Comparison of ENCODE assay signal across 15 cellular contexts in the genomic region with DNA sequence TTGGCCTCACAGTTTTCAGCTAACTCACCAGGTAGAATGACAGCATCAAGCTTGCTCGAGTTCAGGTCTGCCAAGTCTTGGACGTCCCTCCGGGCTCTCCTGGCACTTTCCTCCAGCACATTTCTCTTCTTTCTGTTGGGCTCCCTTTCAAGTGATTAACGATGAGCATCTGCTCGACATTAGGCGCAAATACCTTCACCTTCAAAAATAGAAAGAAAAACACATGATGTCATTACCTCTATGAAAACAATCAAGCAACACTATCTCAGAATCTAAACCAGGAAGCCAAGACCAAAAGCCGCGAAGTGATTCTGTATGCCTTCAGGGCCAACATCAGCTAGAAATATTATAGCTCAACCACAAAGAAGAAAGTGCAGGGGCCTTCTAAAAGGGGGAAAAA. TPM values are rescaled to one million over a fixed set of nuclear protein-coding genes. Genes with fewer than 3 reads are reported as not detected.
DNase-seq lines count a peak whose midpoint lies in the region; ATAC-seq, FAIRE-seq and TF ChIP-seq lines count a peak whose summit lies in the region.
"Had no signal": no experiment of that assay in that cellular context is flagged by ENCODE, and none has a peak within 500 bp of the region (broad histone marks: within the 10 kb centered on the region; RNA-seq: fewer than 3 reads in every experiment).

No MANE protein-coding gene starts in this region.

- no peaks in the 10 kb centered on the region for H4K20me1 ChIP-seq in astrocyte (ENCODE audit: insufficient read depth, low read length)

- peaks cover 19% of the 10 kb centered on the region for H3K27me3 Mint-ChIP-seq in HFFc6 (ENCODE audit: insufficient read depth)
- peaks cover 18% of the 10 kb centered on the region for H3K27me3 Mint-ChIP-seq in astrocyte (ENCODE audit: low read depth, unreplicated experiment)
- peaks cover 20 to 60% (median 31%) of the 10 kb centered on the region in 3 donors for H3K27me3 Mint-ChIP-seq in immature natural killer cell (ENCODE audit: low read depth in 3 of 3)
- peaks cover 57% of the 10 kb centered on the region for H3K27me3 Mint-ChIP-seq in activated T-cell treated with anti-CD3 and anti-CD28 coated beads, Interleukin-2, amount 50 U/mL, for 24 hours

- no peak overlapping the region for H3K9ac ChIP-seq in astrocyte (ENCODE audit: low read length)

- no peak overlapping the region for H2AFZ ChIP-seq in astrocyte (ENCODE audit: low read depth, low read length)

- DNase-seq in Caki2 (ENCODE audit: low read depth) = peak; percentile 45
- peak; percentile 30 for DNase-seq in HFFc6
- DNase-seq in astrocyte (ENCODE audit: low read depth) = peak; percentile 87
- DNase-seq in immature natural killer cell = peak in 2 of 3 donors; percentile 22 to 36
- DNase-seq in GM19240 (ENCODE audit: insufficient read length, low spot score) = no peak
- DNase-seq in activated T-cell treated with anti-CD3 and anti-CD28 coated beads, Interleukin-2, amount 50 U/mL, for 24 hours = no peak
- DNase-seq: hippocampal formation had no signal

- H3K36me3 Mint-ChIP-seq in HFFc6 (ENCODE audit: low read depth) = no peaks in the 10 kb centered on the region
- H3K36me3 Mint-ChIP-seq in astrocyte (ENCODE audit: low read depth, unreplicated experiment) = no peaks in the 10 kb centered on the region
- no peaks in the 10 kb centered on the region for H3K36me3 Mint-ChIP-seq in immature natural killer cell
- H3K36me3 Mint-ChIP-seq in activated T-cell treated with anti-CD3 and anti-CD28 coated beads, Interleukin-2, amount 50 U/mL, for 24 hours (ENCODE audit: low read depth) = no peaks in the 10 kb centered on the region

- H3K4me3 Mint-ChIP-seq in HFFc6 (no peak overlapping the region), astrocyte (ENCODE audit: unreplicated experiment) (no peak overlapping the region), immature natural killer cell (peak overlapping the region in 4 of 5 donors; percentile 9 to 74 (median 30))
- H3K4me3 Mint-ChIP-seq in activated T-cell treated with anti-CD3 and anti-CD28 coated beads, Interleukin-2, amount 50 U/mL, for 24 hours = no peak overlapping the region

- peaks cover 9% of the 10 kb centered on the region for H3K4me1 Mint-ChIP-seq in HFFc6 (ENCODE audit: low read depth)
- H3K4me1 Mint-ChIP-seq in astrocyte (ENCODE audit: low read depth, unreplicated experiment) = peaks cover 3% of the 10 kb centered on the region
- H3K4me1 Mint-ChIP-seq in immature natural killer cell = peaks cover 12 to 15% of the 10 kb centered on the region in 2 donors
- H3K4me1 Mint-ChIP-seq in activated T-cell treated with anti-CD3 and anti-CD28 coated beads, Interleukin-2, amount 50 U/mL, for 24 hours (ENCODE audit: low read depth) = peaks cover 10% of the 10 kb centered on the region

- in situ Hi-C loops in Caki2 (cut with HindIII; ENCODE audit: low pct_unique_long_range_greater_than_20kb, low sequenced_read_pairs) = no loop called here

- H3K9me3 Mint-ChIP-seq in HFFc6 (no peaks in the 10 kb centered on the region), astrocyte (ENCODE audit: unreplicated experiment) (no peaks in the 10 kb centered on the region), immature natural killer cell (peaks cover 0 to 4% (median 0%) of the 10 kb centered on the region in 6 donors)
- no peaks in the 10 kb centered on the region for H3K9me3 Mint-ChIP-seq in activated T-cell treated with anti-CD3 and anti-CD28 coated beads, Interleukin-2, amount 50 U/mL, for 24 hours

- ATAC-seq in GM19324 (IDR thresholded peaks at IDR 0.05; ENCODE audit: low FRiP score, unreplicated experiment) (no peak), GM21515 (IDR thresholded peaks at IDR 0.05; ENCODE audit: unreplicated experiment) (no peak)

- H3K27ac Mint-ChIP-seq in HFFc6 (no peak overlapping the region), astrocyte (ENCODE audit: unreplicated experiment) (no peak overlapping the region), immature natural killer cell (no peak overlapping the region)
- H3K27ac Mint-ChIP-seq in activated T-cell treated with anti-CD3 and anti-CD28 coated beads, Interleukin-2, amount 50 U/mL, for 24 hours = no peak overlapping the region

- TF ChIP-seq CTCF in HFFc6 (IDR thresholded peaks at IDR 0.05) (no peak), astrocyte (IDR thresholded peaks at IDR 0.05; ENCODE audit: insufficient read depth, low read depth, low read length) (no peak)

- H3K79me2 ChIP-seq in astrocyte (ENCODE audit: insufficient read depth, low read length) = no peaks in the 10 kb centered on the region

- H3K4me3 ChIP-seq in astrocyte (ENCODE audit: insufficient read depth, low read depth, low read length) = no peak overlapping the region
- H3K4me3 ChIP-seq: cardiac muscle cell, smooth muscle cell had no signal

- H3K27me3 ChIP-seq in astrocyte (ENCODE audit: insufficient read depth, low read length) = peaks cover 29% of the 10 kb centered on the region

- peak overlapping the region; percentile 35 for H3K4me2 ChIP-seq in astrocyte (ENCODE audit: low read length)
- H3K4me2 ChIP-seq: smooth muscle cell had no signal

- no peaks in the 10 kb centered on the region for H3K9me3 ChIP-seq in astrocyte (ENCODE audit: insufficient read depth, low read depth, low read length)
- H3K9me3 ChIP-seq: neutrophil had no signal

- FAIRE-seq in astrocyte (lab: Jason Lieb, UNC) = no peak
- FAIRE-seq: H54 had no signal

- H3K36me3 ChIP-seq in astrocyte (ENCODE audit: insufficient read depth, low read length) = no peaks in the 10 kb centered on the region
- H3K36me3 ChIP-seq: cardiac muscle cell, neutrophil had no signal

- H3K4me1 ChIP-seq in astrocyte (ENCODE audit: insufficient read depth, low read length) = peaks cover 3% of the 10 kb centered on the region

- no peak overlapping the region for H3K27ac ChIP-seq in astrocyte (ENCODE audit: low read depth, low read length)
- H3K27ac ChIP-seq: cardiac muscle cell, neutrophil had no signal

RNA-seq across cellular contexts. Expression of a gene that starts 15.4 kb away (rescaled TPM):
- total RNA-seq in Caki2 (2014; rRNA removed; shearing (Covaris generic); ENCODE audit: low replicate concordance) = 9.3 and 14.1 TPM in 2 replicates
- 10 to 100 TPM; 28.4 to 35.1 (median 29.8) TPM for total RNA-seq in HFFc6 (2021; fragmentation: NEBNext Ultra II Directional; extraction: Animal tissue kit (Norgen Biotek cat#: 25700))
- total RNA-seq in astrocyte = 32.9 and 35.8 TPM in 2 replicates
- polyA plus RNA-seq in immature natural killer cell = 1 to 10 TPM; 3.2 to 7.4 (median 7.0) TPM

RNA-seq across cellular contexts. Expression of a gene that starts 28.2 kb away (rescaled TPM):
- total RNA-seq in Caki2 (2014; rRNA removed; shearing (Covaris generic); ENCODE audit: low replicate concordance) = not detected in 2 replicates
- total RNA-seq in HFFc6 (2021; fragmentation: NEBNext Ultra II Directional; extraction: Animal tissue kit (Norgen Biotek cat#: 25700)) = not detected
- total RNA-seq in astrocyte = not detected in 2 replicates
- polyA plus RNA-seq in immature natural killer cell = not detected
- total RNA-seq: cardiac muscle cell, LHCN-M2, lung microvascular endothelial cell, smooth muscle cell had no signal
- polyA plus RNA-seq: cardiac muscle cell, smooth muscle cell had no signal

RNA-seq across cellular contexts. Expression of a gene that starts 50.5 kb away (rescaled TPM):
- total RNA-seq in Caki2 (2014; rRNA removed; shearing (Covaris generic); ENCODE audit: low replicate concordance) = 20.1 and 32.2 TPM in 2 replicates
- total RNA-seq in HFFc6 (2021; fragmentation: NEBNext Ultra II Directional; extraction: Animal tissue kit (Norgen Biotek cat#: 25700)) = 10 to 100 TPM; 31.6 to 36.5 (median 34.8) TPM
- total RNA-seq in astrocyte = 36.0 and 37.2 TPM in 2 replicates
- polyA plus RNA-seq in immature natural killer cell = 10 to 100 TPM; 22.2 to 39.4 (median 28.3) TPM

Comparison
In these comparisons a context has a peak if more than half of its experiments do, and no peak if none do; other contexts are left out.
1. DNase-seq: peak in Caki2 (single experiment), HFFc6 (single experiment), astrocyte (single experiment) and immature natural killer cell (2 of 3); none in GM19240 (single experiment) and activated T-cell treated with anti-CD3 and anti-CD28 coated beads, Interleukin-2, amount 50 U/mL, for 24 hours (single experiment).
2. H3K4me3 Mint-ChIP-seq: peak in immature natural killer cell (4 of 5); none in HFFc6 (single experiment), astrocyte (single experiment) and activated T-cell treated with anti-CD3 and anti-CD28 coated beads, Interleukin-2, amount 50 U/mL, for 24 hours (single experiment).